In the genomic region with DNA sequence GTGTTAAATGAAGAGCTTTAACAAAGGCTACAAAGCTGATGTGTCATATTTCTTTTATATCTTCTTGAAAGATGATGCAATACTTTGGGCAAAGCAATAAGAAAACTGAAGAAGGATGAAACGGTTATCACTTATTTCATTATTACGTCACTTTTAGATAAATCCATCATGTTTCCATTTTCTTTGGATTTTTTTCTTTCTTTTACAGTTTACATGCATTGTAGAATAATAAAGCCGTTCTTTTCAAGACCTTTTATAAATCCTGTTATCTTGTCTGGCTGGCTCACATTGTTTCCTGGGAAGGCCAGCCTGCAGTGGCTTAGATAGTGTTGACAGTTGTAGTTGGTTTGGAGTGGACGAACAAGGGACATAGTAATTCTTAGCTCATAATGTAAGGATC, we compare ENCODE assay signal across 1 cellular context.
TF ChIP-seq lines count a peak whose summit lies in the region.

No MANE protein-coding gene starts in this region.

TF ChIP-seq in HepG2, 621 proteins besides CTCF, POLR2A, EP300 and RAD21:
- TF ChIP-seq ATF7-NPFF (CRISPR knock-in tag; IDR thresholded peaks at IDR 0.05; ENCODE audit: low read depth) (no peak), ATF7 (IDR thresholded peaks at IDR 0.05) (peak; percentile 92), ATF7 (CRISPR knock-in tag; IDR thresholded peaks at IDR 0.05) (no peak), ZNF251 (CRISPR knock-in tag; IDR thresholded peaks at IDR 0.05) (no peak), ZNF331 (CRISPR knock-in tag; IDR thresholded peaks at IDR 0.05) (no peak), HCFC1 (IDR thresholded peaks at IDR 0.05; ENCODE audit: low read depth, low read length) (no peak), ZNF607 (CRISPR knock-in tag; IDR thresholded peaks at IDR 0.05; ENCODE audit: borderline replicate concordance) (no peak), ZNF235 (CRISPR knock-in tag; IDR thresholded peaks at IDR 0.05; ENCODE audit: borderline replicate concordance) (no peak), CEBPG (CRISPR knock-in tag; IDR thresholded peaks at IDR 0.05) (no peak), REXO4 (CRISPR knock-in tag; IDR thresholded peaks at IDR 0.05; ENCODE audit: borderline replicate concordance) (no peak), ETV6 (CRISPR knock-in tag; conservative IDR thresholded peaks at IDR 0.05) (no peak), GZF1 (CRISPR knock-in tag; IDR thresholded peaks at IDR 0.05) (no peak), GABPA (IDR thresholded peaks at IDR 0.05; ENCODE audit: low read depth, low read length) (no peak), GABPA (CRISPR knock-in tag; IDR thresholded peaks at IDR 0.05; ENCODE audit: low read depth) (no peak), CEBPB (IDR thresholded peaks at IDR 0.05; ENCODE audit: borderline replicate concordance, low read depth, low read length) (peak; percentile 86), REL (CRISPR knock-in tag; conservative IDR thresholded peaks at IDR 0.05) (no peak), CREB1 (IDR thresholded peaks at IDR 0.05) (0 out of 2 replicates have a peak, but pooled peaks have one; percentile 6), CREB1 (CRISPR knock-in tag; IDR thresholded peaks at IDR 0.05) (no peak), KAT8 (CRISPR knock-in tag; IDR thresholded peaks at IDR 0.05) (no peak), ZSCAN25 (CRISPR knock-in tag; IDR thresholded peaks at IDR 0.05) (no peak), ZSCAN9 (CRISPR knock-in tag; IDR thresholded peaks at IDR 0.05; ENCODE audit: borderline replicate concordance) (no peak), ZNF33A (CRISPR knock-in tag; IDR thresholded peaks at IDR 0.05; ENCODE audit: borderline replicate concordance) (no peak)
- TF ChIP-seq, protein P1, sequence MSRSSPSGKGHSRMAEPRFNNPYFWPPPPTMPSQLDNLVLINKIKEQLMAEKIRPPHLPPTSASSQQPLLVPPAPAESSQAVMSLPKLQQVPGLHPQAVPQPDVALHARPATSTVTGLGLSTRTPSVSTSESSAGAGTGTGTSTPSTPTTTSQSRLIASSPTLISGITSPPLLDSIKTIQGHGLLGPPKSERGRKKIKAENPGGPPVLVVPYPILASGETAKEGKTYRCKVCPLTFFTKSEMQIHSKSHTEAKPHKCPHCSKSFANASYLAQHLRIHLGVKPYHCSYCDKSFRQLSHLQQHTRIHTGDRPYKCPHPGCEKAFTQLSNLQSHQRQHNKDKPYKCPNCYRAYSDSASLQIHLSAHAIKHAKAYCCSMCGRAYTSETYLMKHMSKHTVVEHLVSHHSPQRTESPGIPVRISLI (CRISPR knock-in tag; IDR thresholded peaks at IDR 0.05; ENCODE audit: borderline replicate concordance), result no peak
- TF ChIP-seq, protein P2, sequence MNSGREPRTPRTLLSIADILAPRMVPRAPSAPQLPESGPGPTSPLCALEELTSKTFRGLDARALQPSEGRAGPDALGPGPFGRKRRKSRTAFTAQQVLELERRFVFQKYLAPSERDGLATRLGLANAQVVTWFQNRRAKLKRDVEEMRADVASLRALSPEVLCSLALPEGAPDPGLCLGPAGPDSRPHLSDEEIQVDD (CRISPR knock-in tag; IDR thresholded peaks at IDR 0.05; ENCODE audit: borderline replicate concordance), result no peak
- TF ChIP-seq, protein P3, sequence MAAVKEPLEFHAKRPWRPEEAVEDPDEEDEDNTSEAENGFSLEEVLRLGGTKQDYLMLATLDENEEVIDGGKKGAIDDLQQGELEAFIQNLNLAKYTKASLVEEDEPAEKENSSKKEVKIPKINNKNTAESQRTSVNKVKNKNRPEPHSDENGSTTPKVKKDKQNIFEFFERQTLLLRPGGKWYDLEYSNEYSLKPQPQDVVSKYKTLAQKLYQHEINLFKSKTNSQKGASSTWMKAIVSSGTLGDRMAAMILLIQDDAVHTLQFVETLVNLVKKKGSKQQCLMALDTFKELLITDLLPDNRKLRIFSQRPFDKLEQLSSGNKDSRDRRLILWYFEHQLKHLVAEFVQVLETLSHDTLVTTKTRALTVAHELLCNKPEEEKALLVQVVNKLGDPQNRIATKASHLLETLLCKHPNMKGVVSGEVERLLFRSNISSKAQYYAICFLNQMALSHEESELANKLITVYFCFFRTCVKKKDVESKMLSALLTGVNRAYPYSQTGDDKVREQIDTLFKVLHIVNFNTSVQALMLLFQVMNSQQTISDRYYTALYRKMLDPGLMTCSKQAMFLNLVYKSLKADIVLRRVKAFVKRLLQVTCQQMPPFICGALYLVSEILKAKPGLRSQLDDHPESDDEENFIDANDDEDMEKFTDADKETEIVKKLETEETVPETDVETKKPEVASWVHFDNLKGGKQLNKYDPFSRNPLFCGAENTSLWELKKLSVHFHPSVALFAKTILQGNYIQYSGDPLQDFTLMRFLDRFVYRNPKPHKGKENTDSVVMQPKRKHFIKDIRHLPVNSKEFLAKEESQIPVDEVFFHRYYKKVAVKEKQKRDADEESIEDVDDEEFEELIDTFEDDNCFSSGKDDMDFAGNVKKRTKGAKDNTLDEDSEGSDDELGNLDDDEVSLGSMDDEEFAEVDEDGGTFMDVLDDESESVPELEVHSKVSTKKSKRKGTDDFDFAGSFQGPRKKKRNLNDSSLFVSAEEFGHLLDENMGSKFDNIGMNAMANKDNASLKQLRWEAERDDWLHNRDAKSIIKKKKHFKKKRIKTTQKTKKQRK (IDR thresholded peaks at IDR 0.05; ENCODE audit: low read length), result no peak
